Comparison of ENCODE assay signal across 18 cellular contexts in genomic region chr9:618478-618877, GRCh38.
DNase-seq lines count a peak whose midpoint lies in the region; ATAC-seq and TF ChIP-seq lines count a peak whose summit lies in the region.
"Had no signal": no experiment of that assay in that cellular context is flagged by ENCODE, and none has a peak within 500 bp of the region (broad histone marks: within the 10 kb centered on the region; RNA-seq: fewer than 3 reads in every experiment).

No MANE protein-coding gene starts in this region.

- H4K91ac ChIP-seq in trophoblast cell (ENCODE audit: low read depth, low read length) = peak overlapping the region; percentile 42

- H2BK5ac ChIP-seq in trophoblast cell (ENCODE audit: low read depth, low read length, poor library complexity) = no peak overlapping the region

- ATAC-seq in GM19395 (IDR thresholded peaks at IDR 0.05; ENCODE audit: unreplicated experiment) = no peak
- ATAC-seq: activated CD8-positive, alpha-beta memory T cell treated with anti-CD3 and anti-CD28 coated beads, Interleukin-2, amount 10 ng/mL, durations not matched to agents 7 days and 5 days; HCT116 had no signal

- no peak overlapping the region for H3K18ac ChIP-seq in trophoblast cell (ENCODE audit: low read length)

- H3K4ac ChIP-seq in trophoblast cell (ENCODE audit: low read depth, low read length) = no peak overlapping the region

- H3K36me3 ChIP-seq in trophoblast cell (ENCODE audit: control insufficient read depth in 1 of 2, insufficient read depth in 2 of 2, low read length in 2 of 2) = no peaks in the 10 kb centered on the region
- H3K36me3 ChIP-seq: BE2C had no signal

- H3K9ac ChIP-seq in trophoblast cell (ENCODE audit: low read length) = no peak overlapping the region

- intact Hi-C loops in posterior vena cava (cut with DNase I) = loop anchor here in 1 of 2 donors (5.0 kb wide), 1 partner anchor 139 kb away; no protein-coding TSS in a partner anchor

- peaks cover 5 to 11% of the 10 kb centered on the region in 2 experiments for H3K4me1 ChIP-seq in trophoblast cell (ENCODE audit: control insufficient read depth in 1 of 2, insufficient read depth in 2 of 2, low read length in 2 of 2)
- H3K4me1 ChIP-seq: BE2C had no signal

- no peak overlapping the region for H2AFZ ChIP-seq in trophoblast cell (ENCODE audit: insufficient read depth, low read length, poor library complexity)

- H3K79me1 ChIP-seq in trophoblast cell (ENCODE audit: low read length) = peaks cover 14% of the 10 kb centered on the region

- H3K9me3 ChIP-seq in trophoblast cell (ENCODE audit: insufficient read depth, low read depth, low read length) = no peaks in the 10 kb centered on the region
- H3K9me3 ChIP-seq: BE2C had no signal

- H3K27me3 ChIP-seq in trophoblast cell (ENCODE audit: insufficient read depth, low read length) = no peaks in the 10 kb centered on the region
- H3K27me3 ChIP-seq: BE2C had no signal

- DNase-seq in AG09309 (ENCODE audit: low read depth) = peak; percentile 46
- DNase-seq in amniotic epithelial cell (ENCODE audit: low read depth) = peak; percentile 74
- DNase-seq in fibroblast of pulmonary artery (ENCODE audit: low read depth) = peak; percentile 51
- peak in 1 of 2 donors; percentile 53 for DNase-seq in trophoblast cell
- no peak for DNase-seq in 8988T
- DNase-seq in NCI-H1092 (lab: John Stamatoyannopoulos, UW) = no peak
- DNase-seq in posterior vena cava (ENCODE audit: low spot score) = no peak
- DNase-seq: activated CD4-positive, alpha-beta T cell treated with anti-CD3 and anti-CD28 coated beads for 1 hour; activated CD8-positive, alpha-beta memory T cell treated with anti-CD3 and anti-CD28 coated beads, Interleukin-2, amount 10 ng/mL, durations not matched to agents 7 days and 5 days; activated gamma-delta T cell; BE2C; effector CD8-positive, alpha-beta T cell; NK-92 treated with Interleukin-12 subunit alpha and Interleukin-12 subunit beta, amount 100 ng/mL, for 24 hours; occipital lobe; stimulated activated naive CD4-positive, alpha-beta T cell; T-helper 2 cell had no signal

- no CpG with 5 or more reads among the region's 5 CpGs for WGBS in trophoblast cell (ENCODE audit: extremely low coverage, insufficient coverage, insufficient read length)

- no peak overlapping the region for H3K14ac ChIP-seq in trophoblast cell (ENCODE audit: low read length)

- no peak overlapping the region for H3K23ac ChIP-seq in trophoblast cell (ENCODE audit: low read length)

- H2BK12ac ChIP-seq in trophoblast cell (ENCODE audit: low read length) = no peak overlapping the region

- no peaks in the 10 kb centered on the region for H3K79me2 ChIP-seq in trophoblast cell (ENCODE audit: control insufficient read depth, insufficient read depth, low read length, poor library complexity)

- H2AK5ac ChIP-seq in trophoblast cell (ENCODE audit: low read length) = no peak overlapping the region

- TF ChIP-seq CTCF in AG09309 (IDR thresholded peaks at IDR 0.05; ENCODE audit: control insufficient read depth, insufficient read depth, low read depth, low read length, missing control alignments) (no peak), fibroblast of pulmonary artery (IDR thresholded peaks at IDR 0.05; ENCODE audit: low read length, missing control alignments) (no peak)

- no peak overlapping the region for H2BK120ac ChIP-seq in trophoblast cell (ENCODE audit: insufficient read depth, low read length, poor library complexity)

- no peak overlapping the region for H3K27ac ChIP-seq in trophoblast cell (ENCODE audit: low read depth, low read length)

- H3K4me2 ChIP-seq in trophoblast cell (ENCODE audit: low read length) = no peak overlapping the region

- no peak overlapping the region for H4K12ac ChIP-seq in trophoblast cell (ENCODE audit: low read depth, low read length)

- no peak overlapping the region for H3K4me3 ChIP-seq in AG09309 (ENCODE audit: control insufficient read depth, low read depth, low read length)
- H3K4me3 ChIP-seq in fibroblast of pulmonary artery (replicated peaks; ENCODE audit: low read depth, low read length) = no peak overlapping the region
- H3K4me3 ChIP-seq in trophoblast cell (ENCODE audit: low read depth, low read length) = no peak overlapping the region

- no peak overlapping the region for H4K8ac ChIP-seq in trophoblast cell (ENCODE audit: low read depth, low read length)

Comparison
In these comparisons a context has a peak if more than half of its experiments do, and no peak if none do; other contexts are left out.
1. DNase-seq: peak in AG09309 (single experiment), amniotic epithelial cell (single experiment) and fibroblast of pulmonary artery (single experiment); none in 8988T (single experiment), NCI-H1092 (single experiment) and posterior vena cava (single experiment).